In genomic region chr15:99384992-99385669, GRCh38 we compare ENCODE assay signal across 1 cellular context.
TF ChIP-seq lines count a peak whose summit lies in the region.

No MANE protein-coding gene starts in this region.

TF ChIP-seq in HepG2, 621 proteins besides CTCF, POLR2A, EP300 and RAD21 (continued from another document and continues in another):
- no peak for TF ChIP-seq ZNF773 (CRISPR knock-in tag; IDR thresholded peaks at IDR 0.05; ENCODE audit: borderline replicate concordance)
- TF ChIP-seq ZNF709 (CRISPR knock-in tag; IDR thresholded peaks at IDR 0.05): no peak
- no peak for TF ChIP-seq FOXA1 (IDR thresholded peaks at IDR 0.05)
- TF ChIP-seq FOXA1 (CRISPR knock-in tag; IDR thresholded peaks at IDR 0.05): no peak
- TF ChIP-seq CBX5 (CRISPR knock-in tag; IDR thresholded peaks at IDR 0.05; ENCODE audit: borderline replicate concordance): no peak
- TF ChIP-seq ZNF780A (CRISPR knock-in tag; IDR thresholded peaks at IDR 0.05): no peak
- TF ChIP-seq ZFP36L2 (CRISPR knock-in tag; IDR thresholded peaks at IDR 0.05): no peak
- TF ChIP-seq NR2F2 (IDR thresholded peaks at IDR 0.05; ENCODE audit: borderline replicate concordance, low read depth): peak; percentile 33; the same call in 1 of the 2 replicates
- no peak for TF ChIP-seq ZNF567 (CRISPR knock-in tag; IDR thresholded peaks at IDR 0.05; ENCODE audit: borderline replicate concordance)
- no peak for TF ChIP-seq ZNF7 (CRISPR knock-in tag; IDR thresholded peaks at IDR 0.05)
- TF ChIP-seq THAP11 (CRISPR knock-in tag; IDR thresholded peaks at IDR 0.05): no peak
- no peak for TF ChIP-seq RBM39 (IDR thresholded peaks at IDR 0.05; ENCODE audit: low read depth, low read length, poor library complexity, severe bottlenecking)
- no peak for TF ChIP-seq ZBTB43 (CRISPR knock-in tag; conservative IDR thresholded peaks at IDR 0.05)
- TF ChIP-seq ZFP36L1 (CRISPR knock-in tag; IDR thresholded peaks at IDR 0.05): no peak
- no peak for TF ChIP-seq ZSCAN21 (CRISPR knock-in tag; IDR thresholded peaks at IDR 0.05; ENCODE audit: borderline replicate concordance)
- no peak for TF ChIP-seq KLF13 (CRISPR knock-in tag; IDR thresholded peaks at IDR 0.05)
- TF ChIP-seq ZNF460 (CRISPR knock-in tag; IDR thresholded peaks at IDR 0.05; ENCODE audit: borderline replicate concordance): no peak
- peak; percentile 52 for TF ChIP-seq PAXIP1 (CRISPR knock-in tag; conservative IDR thresholded peaks at IDR 0.05)
- TF ChIP-seq ZNF800 (CRISPR knock-in tag; IDR thresholded peaks at IDR 0.05): no peak
- TF ChIP-seq EHMT2 (IDR thresholded peaks at IDR 0.05; ENCODE audit: borderline replicate concordance, low read depth, low read length): peak; percentile 58; the same call in 1 of the 2 replicates
- no peak for TF ChIP-seq POLR2AphosphoS5 (IDR thresholded peaks at IDR 0.05; ENCODE audit: low read depth, low read length)
- TF ChIP-seq ZNF777 (CRISPR knock-in tag; IDR thresholded peaks at IDR 0.05): 0 out of 2 replicates have a peak, but pooled peaks have one; percentile 7
- TF ChIP-seq HNF4A (CRISPR knock-in tag; IDR thresholded peaks at IDR 0.05): peak; percentile 57
- TF ChIP-seq SNAPC4 (CRISPR knock-in tag; IDR thresholded peaks at IDR 0.05): no peak
- no peak for TF ChIP-seq ZNF337 (CRISPR knock-in tag; IDR thresholded peaks at IDR 0.05; ENCODE audit: borderline replicate concordance, low read depth)
- TF ChIP-seq GMEB1 (CRISPR knock-in tag; IDR thresholded peaks at IDR 0.05; ENCODE audit: borderline replicate concordance): no peak
- no peak for TF ChIP-seq ZNF737 (CRISPR knock-in tag; IDR thresholded peaks at IDR 0.05; ENCODE audit: borderline replicate concordance)
- TF ChIP-seq ZNF552 (CRISPR knock-in tag; IDR thresholded peaks at IDR 0.05; ENCODE audit: borderline replicate concordance): no peak
- no peak for TF ChIP-seq HDAC1 (CRISPR knock-in tag; IDR thresholded peaks at IDR 0.05)
- no peak for TF ChIP-seq FIP1L1 (IDR thresholded peaks at IDR 0.05; ENCODE audit: borderline replicate concordance, insufficient read depth, low read depth, low read length)
- TF ChIP-seq ELF3 (CRISPR knock-in tag; IDR thresholded peaks at IDR 0.05): peak; percentile 35; the same call in 1 of the 2 replicates
- TF ChIP-seq ZNF83 (CRISPR knock-in tag; IDR thresholded peaks at IDR 0.05; ENCODE audit: borderline replicate concordance): no peak
- 0 out of 2 replicates have a peak, but pooled peaks have one; percentile 48 for TF ChIP-seq SOX5 (CRISPR knock-in tag; IDR thresholded peaks at IDR 0.05; ENCODE audit: borderline replicate concordance)
- TF ChIP-seq EEA1 (CRISPR knock-in tag; IDR thresholded peaks at IDR 0.05; ENCODE audit: borderline replicate concordance): no peak
- no peak for TF ChIP-seq YY1 (IDR thresholded peaks at IDR 0.05; ENCODE audit: insufficient read depth, insufficient replicate concordance, low read depth, low read length)
- no peak for TF ChIP-seq NR1H2 (CRISPR knock-in tag; IDR thresholded peaks at IDR 0.05; ENCODE audit: borderline replicate concordance, low read depth)
- no peak for TF ChIP-seq YEATS2 (CRISPR knock-in tag; IDR thresholded peaks at IDR 0.05; ENCODE audit: borderline replicate concordance)
- no peak for TF ChIP-seq KDM4B (CRISPR knock-in tag; IDR thresholded peaks at IDR 0.05)
- no peak; the same call in 1 of the 2 replicates for TF ChIP-seq TBX2 (CRISPR knock-in tag; IDR thresholded peaks at IDR 0.05; ENCODE audit: borderline replicate concordance)
- TF ChIP-seq ZNF280D (CRISPR knock-in tag; IDR thresholded peaks at IDR 0.05): no peak
- no peak for TF ChIP-seq KDM2A (CRISPR knock-in tag; IDR thresholded peaks at IDR 0.05; ENCODE audit: borderline replicate concordance, low read depth)
- no peak for TF ChIP-seq NRL (CRISPR knock-in tag; IDR thresholded peaks at IDR 0.05; ENCODE audit: borderline replicate concordance)
- peak in 1 of 2 experiments; percentile 80; a peak in 2 of 4 replicates for TF ChIP-seq REST (IDR thresholded peaks at IDR 0.05; ENCODE audit: borderline replicate concordance in 1 of 2, low read depth in 1 of 2, low read length in 2 of 2)
